In genomic region chr3:42712344-42712648, GRCh38 we compare ENCODE assay signal across 30 cellular contexts. TPM values are rescaled to one million over a fixed set of nuclear protein-coding genes. Genes with fewer than 3 reads are reported as not detected.
DNase-seq lines count a peak whose midpoint lies in the region; FAIRE-seq and TF ChIP-seq lines count a peak whose summit lies in the region.
"Had no signal": no experiment of that assay in that cellular context is flagged by ENCODE, and none has a peak within 500 bp of the region (broad histone marks: within the 10 kb centered on the region; RNA-seq: fewer than 3 reads in every experiment).

No MANE protein-coding gene starts in this region.

- TF ChIP-seq POLR2A in H1 (IDR thresholded peaks at IDR 0.05; ENCODE audit: control extremely low read depth in 1 of 2, low read depth in 2 of 2, low read length in 2 of 2): no peak

- H2AFZ ChIP-seq in H1 (ENCODE audit: low read length): no peak overlapping the region
- H2AFZ ChIP-seq: GM23338 had no signal

- no peak overlapping the region for H3K23ac ChIP-seq in H1 (ENCODE audit: insufficient read length)

- H3K9ac ChIP-seq in H1 (replicated peaks in 1 of 4; ENCODE audit: extremely low read depth in 1 of 4, low read depth in 3 of 4, low read length in 3 of 4): no peak overlapping the region
- H3K9ac ChIP-seq in endodermal cell (ENCODE audit: extremely low read depth, low read length, poor library complexity, severe bottlenecking): no peak overlapping the region

- CTCF ChIA-PET in activated CD4-positive, alpha-beta memory T cell treated with anti-CD3 and anti-CD28 coated beads, Interleukin-2, amount 10 ng/mL, durations not matched to agents 7 days and 5 days (lab: Charles Lee): interaction anchor here (1.2 to 1.4 kb wide), 2 partner anchors 32 to 34 kb away, joined by 3 to 4 read pairs; no protein-coding TSS in a partner anchor
- CTCF ChIA-PET in activated CD4-positive, alpha-beta memory T cell treated with anti-CD3 and anti-CD28 coated beads for 36 hours (lab: Charles Lee): interaction anchor here (0.7 to 1.1 kb wide), 2 partner anchors 32 to 269 kb away, joined by 3 to 4 read pairs; no protein-coding TSS in a partner anchor
- CTCF ChIA-PET in H1 (lab: Charles Lee; ENCODE audit: partially characterized antibody): interaction anchor here (0.6 to 11.4 kb wide), 15 partner anchors 10 to 167 kb away, joined by 3 to 53 read pairs (median 4); partner anchors contain the start of genes ACKR2 and HHATL

- H4K8ac ChIP-seq in H1 (ENCODE audit: extremely low read depth, insufficient read depth, low read length): no peak overlapping the region

- H2BK12ac ChIP-seq in H1 (ENCODE audit: low read depth, low read length): no peak overlapping the region

- no peak overlapping the region for H3K14ac ChIP-seq in H1 (ENCODE audit: insufficient read length)

- H3K27me3 Mint-ChIP-seq in activated CD4-positive, alpha-beta memory T cell treated with anti-CD3 and anti-CD28 coated beads, Interleukin-2, amount 10 ng/mL, durations not matched to agents 7 days and 5 days: peaks cover 4% of the 10 kb centered on the region
- H3K27me3 Mint-ChIP-seq in activated CD4-positive, alpha-beta memory T cell treated with anti-CD3 and anti-CD28 coated beads for 36 hours: no peaks in the 10 kb centered on the region
- H3K27me3 Mint-ChIP-seq in CD14-positive monocyte (ENCODE audit: low read depth in 3 of 3): peaks cover 0 to 2% (median 0%) of the 10 kb centered on the region in 3 donors
- H3K27me3 Mint-ChIP-seq in endodermal cell (ENCODE audit: insufficient read depth): no peaks in the 10 kb centered on the region

- intact Hi-C loops in activated CD4-positive, alpha-beta memory T cell treated with anti-CD3 and anti-CD28 coated beads for 36 hours (cut with micrococcal nuclease): no loop called here
- intact Hi-C loops in CD14-positive monocyte (cut with micrococcal nuclease): no loop called here

- no peak for FAIRE-seq in H1 (lab: Jason Lieb, UNC)
- FAIRE-seq: D721Med, GM18507, HepG2 had no signal

- no peaks in the 10 kb centered on the region for H3K4me1 Mint-ChIP-seq in activated CD4-positive, alpha-beta memory T cell treated with anti-CD3 and anti-CD28 coated beads, Interleukin-2, amount 10 ng/mL, durations not matched to agents 7 days and 5 days
- H3K4me1 Mint-ChIP-seq in activated CD4-positive, alpha-beta memory T cell treated with anti-CD3 and anti-CD28 coated beads for 36 hours (ENCODE audit: low read depth): no peaks in the 10 kb centered on the region
- H3K4me1 Mint-ChIP-seq in CD14-positive monocyte (peaks cover 23% of the 10 kb centered on the region), endodermal cell (peaks cover 3% of the 10 kb centered on the region)
- H3K4me1 Mint-ChIP-seq: GM23338 had no signal

- H4K20me1 ChIP-seq in H1 (replicated peaks in 1 of 2; ENCODE audit: control insufficient read depth in 1 of 2, insufficient read depth in 2 of 2, low read length in 2 of 2): no peaks in the 10 kb centered on the region

- H3K79me1 ChIP-seq in H1 (ENCODE audit: low read depth, low read length): no peaks in the 10 kb centered on the region

- H2BK120ac ChIP-seq in H1 (replicated peaks; ENCODE audit: low read depth, low read length): no peak overlapping the region

- H2BK5ac ChIP-seq in H1 (ENCODE audit: low read depth, low read length): peak overlapping the region; percentile 18; the same call in 1 of the 2 replicates

- peak; percentile 9 for DNase-seq in activated CD4-positive, alpha-beta memory T cell treated with anti-CD3 and anti-CD28 coated beads, Interleukin-2, amount 10 ng/mL, durations not matched to agents 7 days and 5 days
- no peak for DNase-seq in activated CD4-positive, alpha-beta memory T cell treated with anti-CD3 and anti-CD28 coated beads for 36 hours
- peak; percentile 35 for DNase-seq in CD14-positive monocyte (ENCODE audit: low spot score)
- peak in 1 of 2 experiments; percentile 29 for DNase-seq in H1 (ENCODE audit: low read depth in 1 of 2, low spot score in 2 of 2)
- DNase-seq in substantia nigra (lab: John Stamatoyannopoulos, UW): no peak
- DNase-seq in NCI-H524 (lab: John Stamatoyannopoulos, UW): no peak
- DNase-seq in endodermal cell: no peak
- DNase-seq: 8988T, ACHN, BE2C, HFFc6, Karpas-422, MV-4-11, NCI-H1105, NCI-H1436 treated with DMSO at 0.1 percent for 48 hours, NCI-H1930, NCI-H2107, NCI-H446, NCI-H526, Right ventricle myocardium superior, RPMI8226 had no signal

- no peak overlapping the region for H3K4me2 ChIP-seq in H1 (ENCODE audit: insufficient read depth in 1 of 2, low read depth in 2 of 2, low read length in 2 of 2)
- H3K4me2 ChIP-seq: GM23338 had no signal

- no peaks in the 10 kb centered on the region for H3K9me3 ChIP-seq in H1 (ENCODE audit: insufficient read depth in 2 of 2, low read depth in 1 of 2, low read length in 1 of 2)
- H3K9me3 ChIP-seq in endodermal cell (ENCODE audit: control insufficient read depth, low read length): no peaks in the 10 kb centered on the region
- H3K9me3 ChIP-seq: BE2C, HAP-1, SJSA1 had no signal

- no peak overlapping the region for H2BK15ac ChIP-seq in H1 (ENCODE audit: low read length)

- 87% methylated on average over 4 of the region's 4 CpGs; no CpG with 5 or more reads in 1 of the 2 experiments for WGBS in H1 (ENCODE audit: extremely low coverage in 1 of 2, insufficient coverage in 1 of 2, insufficient read length in 1 of 2, insufficient replicate concordance in 2 of 2, low coverage in 1 of 2, low lambda C conversion rate in 2 of 2, missing lambda C conversion rate in 1 of 2), 2 experiments
- 88 to 100% methylated on average over 2 to 4 of the region's 4 CpGs for WGBS in endodermal cell (ENCODE audit: insufficient coverage in 1 of 2, insufficient read length in 1 of 2), 2 experiments

- no peak for TF ChIP-seq CTCF in CD14-positive monocyte (IDR thresholded peaks at IDR 0.05)
- TF ChIP-seq CTCF in H1 (IDR thresholded peaks at IDR 0.05; ENCODE audit: control extremely low read depth in 1 of 3, insufficient read depth in 1 of 3, low read depth in 1 of 3, low read length in 3 of 3): no peak
- no peak for TF ChIP-seq CTCF in endodermal cell (conservative IDR thresholded peaks at IDR 0.05)

- H3K4me1 ChIP-seq in H1 (replicated peaks in 1 of 4; ENCODE audit: control insufficient read depth in 3 of 4, insufficient read depth in 4 of 4, low read length in 3 of 4): no peaks in the 10 kb centered on the region; a peak in 2 of 7 replicates
- no peaks in the 10 kb centered on the region for H3K4me1 ChIP-seq in endodermal cell (ENCODE audit: control insufficient read depth, insufficient read depth, low read length)
- H3K4me1 ChIP-seq: BE2C, SJSA1 had no signal

- H3K4me3 ChIP-seq in H1 (ENCODE audit: extremely low read depth in 1 of 4, insufficient read depth in 2 of 4, low read depth in 3 of 4, low read length in 4 of 4): no peak overlapping the region
- H3K4me3 ChIP-seq in endodermal cell (ENCODE audit: low read length): no peak overlapping the region
- H3K4me3 ChIP-seq: GM23338, HAP-1, SJSA1 had no signal

- TF ChIP-seq EP300 in H1 (IDR thresholded peaks at IDR 0.05; ENCODE audit: borderline replicate concordance in 1 of 2, low read depth in 2 of 2, low read length in 2 of 2): no peak

- H2AK5ac ChIP-seq in H1 (ENCODE audit: low read depth, low read length): no peak overlapping the region

- no peak overlapping the region for H2BK20ac ChIP-seq in H1 (ENCODE audit: low read length)

- H3K18ac ChIP-seq in H1 (ENCODE audit: extremely low read depth, low read length): no peak overlapping the region

- no peaks in the 10 kb centered on the region for H3K9me3 Mint-ChIP-seq in activated CD4-positive, alpha-beta memory T cell treated with anti-CD3 and anti-CD28 coated beads, Interleukin-2, amount 10 ng/mL, durations not matched to agents 7 days and 5 days
- no peaks in the 10 kb centered on the region for H3K9me3 Mint-ChIP-seq in activated CD4-positive, alpha-beta memory T cell treated with anti-CD3 and anti-CD28 coated beads for 36 hours
- H3K9me3 Mint-ChIP-seq in CD14-positive monocyte (no peaks in the 10 kb centered on the region), endodermal cell (no peaks in the 10 kb centered on the region)
- H3K9me3 Mint-ChIP-seq: GM23338, HFFc6 had no signal

- no peak for TF ChIP-seq RAD21 in H1 (IDR thresholded peaks at IDR 0.05 in 1 of 2, conservative IDR thresholded peaks at IDR 0.05 in 1 of 2; ENCODE audit: low read depth in 2 of 2, low read length in 2 of 2)

- no peaks in the 10 kb centered on the region for H3K27me3 ChIP-seq in H1 (replicated peaks in 1 of 4; ENCODE audit: control insufficient read depth in 3 of 4, extremely low read depth in 1 of 4, insufficient read depth in 3 of 4, low read length in 3 of 4)
- no peaks in the 10 kb centered on the region for H3K27me3 ChIP-seq in endodermal cell (ENCODE audit: control insufficient read depth, insufficient read depth, low read length, poor library complexity, severe bottlenecking)
- H3K27me3 ChIP-seq: BE2C, SJSA1 had no signal

- no peaks in the 10 kb centered on the region for H3K36me3 ChIP-seq in H1 (ENCODE audit: control insufficient read depth in 2 of 4, insufficient read depth in 4 of 4, low read length in 3 of 4)
- no peaks in the 10 kb centered on the region for H3K36me3 ChIP-seq in endodermal cell (ENCODE audit: control insufficient read depth, insufficient read depth, low read length)
- H3K36me3 ChIP-seq: BE2C, HAP-1, SJSA1 had no signal

- H3K36me3 Mint-ChIP-seq in activated CD4-positive, alpha-beta memory T cell treated with anti-CD3 and anti-CD28 coated beads, Interleukin-2, amount 10 ng/mL, durations not matched to agents 7 days and 5 days (ENCODE audit: low read depth): no peaks in the 10 kb centered on the region
- no peaks in the 10 kb centered on the region for H3K36me3 Mint-ChIP-seq in activated CD4-positive, alpha-beta memory T cell treated with anti-CD3 and anti-CD28 coated beads for 36 hours
- no peaks in the 10 kb centered on the region for H3K36me3 Mint-ChIP-seq in CD14-positive monocyte
- no peaks in the 10 kb centered on the region for H3K36me3 Mint-ChIP-seq in endodermal cell (ENCODE audit: low read depth)

- no peak overlapping the region for H3K4ac ChIP-seq in H1 (replicated peaks; ENCODE audit: insufficient read length, low read depth, low read length)

- no peaks in the 10 kb centered on the region for H3K23me2 ChIP-seq in H1 (ENCODE audit: low read depth, low read length)

- H3K4me3 Mint-ChIP-seq in activated CD4-positive, alpha-beta memory T cell treated with anti-CD3 and anti-CD28 coated beads, Interleukin-2, amount 10 ng/mL, durations not matched to agents 7 days and 5 days: no peak overlapping the region
- H3K4me3 Mint-ChIP-seq in activated CD4-positive, alpha-beta memory T cell treated with anti-CD3 and anti-CD28 coated beads for 36 hours: no peak overlapping the region
- H3K4me3 Mint-ChIP-seq in CD14-positive monocyte: no peak overlapping the region
- no peak overlapping the region for H3K4me3 Mint-ChIP-seq in endodermal cell
- H3K4me3 Mint-ChIP-seq: GM23338, HFFc6 had no signal

- POLR2A ChIA-PET in activated CD4-positive, alpha-beta memory T cell treated with anti-CD3 and anti-CD28 coated beads, Interleukin-2, amount 10 ng/mL, durations not matched to agents 7 days and 5 days (lab: Charles Lee): no interaction called here
- POLR2A ChIA-PET in activated CD4-positive, alpha-beta memory T cell treated with anti-CD3 and anti-CD28 coated beads for 36 hours (lab: Charles Lee): interaction anchor here (1.2 kb wide), 1 partner anchor 10 kb away, joined by 4 read pairs; no protein-coding TSS in a partner anchor
- POLR2A ChIA-PET in H1 (lab: Charles Lee; ENCODE audit: partially characterized antibody): interaction anchor here (0.7 to 2.3 kb wide), 5 partner anchors 9 to 58 kb away, joined by 3 to 9 read pairs (median 3); partner anchors contain the start of genes HHATL and ZBTB47

- H3K56ac ChIP-seq in H1 (replicated peaks; ENCODE audit: insufficient read length, low read depth, low read length): no peak overlapping the region

- H4K91ac ChIP-seq in H1 (replicated peaks; ENCODE audit: insufficient read length, low read length): no peak overlapping the region

- H3K27ac ChIP-seq in H1 (ENCODE audit: low read depth, low read length): no peak overlapping the region
- peak overlapping the region; percentile 32 for H3K27ac ChIP-seq in substantia nigra (ENCODE audit: low read depth, low read length, poor library complexity, severe bottlenecking)
- no peak overlapping the region for H3K27ac ChIP-seq in endodermal cell (ENCODE audit: low read depth, low read length)
- H3K27ac ChIP-seq: SJSA1 had no signal

- no peak overlapping the region for H4K5ac ChIP-seq in H1 (ENCODE audit: insufficient read length, low read depth, low read length)

- H3K27ac Mint-ChIP-seq in activated CD4-positive, alpha-beta memory T cell treated with anti-CD3 and anti-CD28 coated beads, Interleukin-2, amount 10 ng/mL, durations not matched to agents 7 days and 5 days: no peak overlapping the region
- no peak overlapping the region for H3K27ac Mint-ChIP-seq in activated CD4-positive, alpha-beta memory T cell treated with anti-CD3 and anti-CD28 coated beads for 36 hours
- H3K27ac Mint-ChIP-seq in CD14-positive monocyte (no peak overlapping the region), endodermal cell (no peak overlapping the region)
- H3K27ac Mint-ChIP-seq: GM23338, HFFc6 had no signal

- no peaks in the 10 kb centered on the region for H3K79me2 ChIP-seq in H1 (ENCODE audit: control insufficient read depth in 1 of 2, insufficient read depth in 2 of 2, low read length in 2 of 2)

RNA-seq across cellular contexts. Expression of gene HHATL, which starts 9.7 kb away (rescaled TPM):
- under 1 TPM in 1 of 2 experiments, not detected in 1; 0.25 TPM for total RNA-seq in activated CD4-positive, alpha-beta memory T cell treated with anti-CD3 and anti-CD28 coated beads, Interleukin-2, amount 10 ng/mL, durations not matched to agents 7 days and 5 days
- not detected for total RNA-seq in activated CD4-positive, alpha-beta memory T cell treated with anti-CD3 and anti-CD28 coated beads for 36 hours
- polyA plus RNA-seq in CD14-positive monocyte: not detected
- total RNA-seq in H1 (2021; fragmentation: NEBNext Ultra II Directional; extraction: Animal tissue kit (Norgen Biotek cat#: 25700)): not detected in 2 replicates
- polyA plus RNA-seq in H1 (2011; rRNA removed): 0.16 and 0.18 TPM in 2 replicates
- 0.45 TPM for polyA plus RNA-seq in H1 (2011; cell fraction: cytosol; rRNA removed)
- 1.0 TPM for polyA plus RNA-seq in H1 (2011; cell fraction: nucleus; rRNA removed)
- 0.11 to 0.64 TPM (median 0.47 TPM) in 3 of 4 replicates, not detected in the other for polyA plus RNA-seq in H1 (2012, experiment 1 of 2)
- polyA plus RNA-seq in H1 (2012, experiment 2 of 2): not detected
- 0.08 TPM for polyA plus RNA-seq in H1 (2013, experiment 1 of 2)
- 0.24 TPM for polyA plus RNA-seq in H1 (2013, experiment 2 of 2)
- polyA minus RNA-seq in H1 (2011; rRNA and poly(A)+ RNA removed): 0.50 TPM in 1 of 2 replicates, not detected in the other
- polyA minus RNA-seq in H1 (2011; cell fraction: cytosol; rRNA and poly(A)+ RNA removed): not detected
- polyA minus RNA-seq in H1 (2011; cell fraction: nucleus; rRNA and poly(A)+ RNA removed): not detected
- total RNA-seq in endodermal cell: not detected
- not detected for polyA plus RNA-seq in endodermal cell (2013, experiment 1 of 2)
- polyA plus RNA-seq in endodermal cell (2013, experiment 2 of 2): not detected
- total RNA-seq: Daoy, G401, GM23338, HepG2, HFFc6, HT1080, SJSA1 had no signal
- polyA plus RNA-seq: GM23338 had no signal

RNA-seq across cellular contexts. Expression of gene KLHL40, which starts 27.0 kb away (rescaled TPM):
- not detected for total RNA-seq in activated CD4-positive, alpha-beta memory T cell treated with anti-CD3 and anti-CD28 coated beads, Interleukin-2, amount 10 ng/mL, durations not matched to agents 7 days and 5 days
- not detected for total RNA-seq in activated CD4-positive, alpha-beta memory T cell treated with anti-CD3 and anti-CD28 coated beads for 36 hours
- polyA plus RNA-seq in CD14-positive monocyte (not detected), H1 (2011; rRNA removed) (0.02 TPM in 1 of 2 replicates, not detected in the other)
- total RNA-seq in H1 (2021; fragmentation: NEBNext Ultra II Directional; extraction: Animal tissue kit (Norgen Biotek cat#: 25700)): not detected in 2 replicates
- polyA plus RNA-seq in H1 (2011; cell fraction: cytosol; rRNA removed): not detected
- not detected for polyA plus RNA-seq in H1 (2011; cell fraction: nucleus; rRNA removed)
- not detected in 4 replicates for polyA plus RNA-seq in H1 (2012, experiment 1 of 2)
- not detected for polyA plus RNA-seq in H1 (2012, experiment 2 of 2)
- not detected for polyA plus RNA-seq in H1 (2013, experiment 1 of 2)
- not detected for polyA plus RNA-seq in H1 (2013, experiment 2 of 2)
- not detected in 2 replicates for polyA minus RNA-seq in H1 (2011; rRNA and poly(A)+ RNA removed)
- not detected for polyA minus RNA-seq in H1 (2011; cell fraction: cytosol; rRNA and poly(A)+ RNA removed)
- not detected for polyA minus RNA-seq in H1 (2011; cell fraction: nucleus; rRNA and poly(A)+ RNA removed)
- total RNA-seq in endodermal cell: not detected
- polyA plus RNA-seq in endodermal cell (2013, experiment 1 of 2): 0.21 TPM
- polyA plus RNA-seq in endodermal cell (2013, experiment 2 of 2): 0.21 TPM
- total RNA-seq: Daoy, G401, GM23338, HepG2, HFFc6, HT1080, SJSA1 had no signal
- polyA plus RNA-seq: GM23338, HepG2 had no signal

RNA-seq across cellular contexts. Expression of gene ZBTB47, which starts 58.8 kb away (rescaled TPM):
- 1 to 10 TPM in 1 of 2 experiments, under 1 TPM in 1; 0.93 to 1.1 TPM for total RNA-seq in activated CD4-positive, alpha-beta memory T cell treated with anti-CD3 and anti-CD28 coated beads, Interleukin-2, amount 10 ng/mL, durations not matched to agents 7 days and 5 days
- 1 to 10 TPM; 1.0 to 1.1 TPM for total RNA-seq in activated CD4-positive, alpha-beta memory T cell treated with anti-CD3 and anti-CD28 coated beads for 36 hours
- polyA plus RNA-seq in CD14-positive monocyte: under 1 TPM; 0.35 to 0.41 TPM
- total RNA-seq in H1 (2021; fragmentation: NEBNext Ultra II Directional; extraction: Animal tissue kit (Norgen Biotek cat#: 25700)): 4.0 and 4.1 TPM in 2 replicates
- 2.8 and 3.7 TPM in 2 replicates for polyA plus RNA-seq in H1 (2011; rRNA removed)
- 3.4 TPM for polyA plus RNA-seq in H1 (2011; cell fraction: cytosol; rRNA removed)
- 6.1 TPM for polyA plus RNA-seq in H1 (2011; cell fraction: nucleus; rRNA removed)
- 1.8 to 3.5 TPM (median 2.6 TPM) in 4 replicates for polyA plus RNA-seq in H1 (2012, experiment 1 of 2)
- 1.3 TPM for polyA plus RNA-seq in H1 (2012, experiment 2 of 2)
- 1.3 TPM for polyA plus RNA-seq in H1 (2013, experiment 1 of 2)
- 1.3 TPM for polyA plus RNA-seq in H1 (2013, experiment 2 of 2)
- polyA minus RNA-seq in H1 (2011; rRNA and poly(A)+ RNA removed): 3.6 and 5.6 TPM in 2 replicates
- polyA minus RNA-seq in H1 (2011; cell fraction: cytosol; rRNA and poly(A)+ RNA removed): 2.4 TPM
- polyA minus RNA-seq in H1 (2011; cell fraction: nucleus; rRNA and poly(A)+ RNA removed): 6.8 TPM
- 1 to 10 TPM; 4.6 to 7.2 TPM for total RNA-seq in endodermal cell
- 7.1 TPM for polyA plus RNA-seq in endodermal cell (2013, experiment 1 of 2)
- polyA plus RNA-seq in endodermal cell (2013, experiment 2 of 2): 6.2 TPM

Comparison
In these comparisons a context has a peak if more than half of its experiments do, and no peak if none do; other contexts are left out.
1. DNase-seq: peak in activated CD4-positive, alpha-beta memory T cell treated with anti-CD3 and anti-CD28 coated beads, Interleukin-2, amount 10 ng/mL, durations not matched to agents 7 days and 5 days (single experiment) and CD14-positive monocyte (single experiment); none in activated CD4-positive, alpha-beta memory T cell treated with anti-CD3 and anti-CD28 coated beads for 36 hours (single experiment), substantia nigra (0 of 49), NCI-H524 (0 of 2) and endodermal cell (single experiment).